ENCODE assay signal across 16 cellular contexts in genomic region chr1:43569175-43569574, GRCh38.
"Had no signal": no experiment of that assay in that cellular context is flagged by ENCODE, and none has a peak within 500 bp of the region (broad histone marks: within the 10 kb centered on the region; RNA-seq: fewer than 3 reads in every experiment).

No MANE protein-coding gene starts in this region.

- H3K27ac Mint-ChIP-seq: activated naive CD4-positive, alpha-beta T cell treated with anti-CD3 and anti-CD28 coated beads, Interleukin-2, amount 50 U/mL, for 72 hours; natural killer cell; T-helper 1 cell treated with Interleukin-12 subunit alpha and Interleukin-12 subunit beta and Interleukin-4 antibody, amounts not matched to agents 30 μg/mL and 1 μg/mL, for 36 hours had no signal

- H3K36me3 Mint-ChIP-seq: activated naive CD4-positive, alpha-beta T cell treated with anti-CD3 and anti-CD28 coated beads, Interleukin-2, amount 50 U/mL, for 72 hours; natural killer cell had no signal

- H3K4me3 Mint-ChIP-seq: natural killer cell; T-helper 1 cell treated with Interleukin-12 subunit alpha and Interleukin-12 subunit beta and Interleukin-4 antibody, amounts not matched to agents 30 μg/mL and 1 μg/mL, for 36 hours had no signal

- DNase-seq: activated CD4-positive, alpha-beta T cell treated with anti-CD3 and anti-CD28 coated beads, Interleukin-2, amount 50 U/mL, for 4 hours; activated CD4-positive, CD25-positive, alpha-beta regulatory T cell treated with anti-CD3 and anti-CD28 coated beads, Interleukin-2, amount 50 U/mL, for 72 hours; activated effector memory CD4-positive, alpha-beta T cell treated with anti-CD3 and anti-CD28 coated beads, Interleukin-2, amount 50 U/mL, for 16 hours; activated T-cell treated with anti-CD3 and anti-CD28 coated beads, Interleukin-2, amount 50 U/mL, for 1 hour; brain microvascular endothelial cell; glutamatergic neuron; left colon; natural killer cell; occipital lobe; right lobe of liver; stimulated activated CD8-positive, alpha-beta memory T cell treated with anti-CD3 and anti-CD28 coated beads, Interleukin-4, amount 100 ng/mL, for 48 hours; stomach had no signal

- ATAC-seq: activated naive CD4-positive, alpha-beta T cell treated with anti-CD3 and anti-CD28 coated beads, Interleukin-2, amount 50 U/mL, for 72 hours; left colon; natural killer cell; right lobe of liver had no signal

- H3K4me1 Mint-ChIP-seq: natural killer cell had no signal

- H3K9me3 ChIP-seq: esophagus muscularis mucosa, prostate gland, right lobe of liver, stomach had no signal
